ENCODE assay signal across 10 cellular contexts in genomic region chr16:56999409-57000270, GRCh38. TPM values are rescaled to one million over a fixed set of nuclear protein-coding genes. Genes with fewer than 3 reads are reported as not detected.
DNase-seq lines count a peak whose midpoint lies in the region; ATAC-seq, FAIRE-seq and TF ChIP-seq lines count a peak whose summit lies in the region.
"Had no signal": no experiment of that assay in that cellular context is flagged by ENCODE, and none has a peak within 500 bp of the region (broad histone marks: within the 10 kb centered on the region; RNA-seq: fewer than 3 reads in every experiment).

No MANE protein-coding gene starts in this region.

- H3K27ac ChIP-seq in keratinocyte (ENCODE audit: control insufficient read depth, insufficient read depth, low read length) (peak overlapping the region; percentile 69), tibial nerve (peak overlapping the region in 3 of 4 donors; percentile 55 to 73 (median 65))

- H4K20me1 ChIP-seq in keratinocyte (ENCODE audit: control insufficient read depth, extremely low read depth, insufficient read depth, low read length), result no peaks in the 10 kb centered on the region

- no peaks in the 10 kb centered on the region for H3K79me2 ChIP-seq in keratinocyte (ENCODE audit: control insufficient read depth, insufficient read depth, low read length)

- no peaks in the 10 kb centered on the region for H3K9me3 Mint-ChIP-seq in activated CD8-positive, alpha-beta memory T cell treated with anti-CD3 and anti-CD28 coated beads, Interleukin-2, amount 10 ng/mL, durations not matched to agents 7 days and 5 days (ENCODE audit: low read depth)
- peaks cover 2% of the 10 kb centered on the region for H3K9me3 Mint-ChIP-seq in activated CD4-positive, alpha-beta memory T cell treated with anti-CD3 and anti-CD28 coated beads for 36 hours

- H3K27me3 ChIP-seq in keratinocyte (ENCODE audit: control insufficient read depth, extremely low read depth, insufficient read depth, low read length) (no peaks in the 10 kb centered on the region), tibial nerve (no peaks in the 10 kb centered on the region)
- H3K27me3 ChIP-seq: pancreas had no signal

- dilution Hi-C loops in keratinocyte (cut with MboI; ENCODE audit: extremely low pct_ligation_motif_present, low sequenced_read_pairs), result no loop called here

- H3K4me1 ChIP-seq in keratinocyte (ENCODE audit: control insufficient read depth, extremely low read depth, insufficient read depth, low read length) (peaks cover 32% of the 10 kb centered on the region), tibial nerve (peaks cover 0 to 15% (median 5%) of the 10 kb centered on the region in 4 donors)
- H3K4me1 ChIP-seq: pancreas had no signal

- TF ChIP-seq CTCF in keratinocyte (optimal IDR thresholded peaks at IDR 0.05 in 1 of 3, IDR thresholded peaks at IDR 0.05 in 1 of 3, conservative IDR thresholded peaks at IDR 0.05 in 1 of 3; ENCODE audit: extremely low read depth in 1 of 3, insufficient read depth in 2 of 3, low read length in 3 of 3) (no peak), tibial nerve (IDR thresholded peaks at IDR 0.05) (no peak)

- H3K4me1 Mint-ChIP-seq in activated CD8-positive, alpha-beta memory T cell treated with anti-CD3 and anti-CD28 coated beads, Interleukin-2, amount 10 ng/mL, durations not matched to agents 7 days and 5 days, result peaks cover 92% of the 10 kb centered on the region
- H3K4me1 Mint-ChIP-seq in activated CD4-positive, alpha-beta memory T cell treated with anti-CD3 and anti-CD28 coated beads for 36 hours (ENCODE audit: low read depth), result peaks cover 94% of the 10 kb centered on the region

- H3K9ac ChIP-seq in keratinocyte (ENCODE audit: control insufficient read depth, extremely low read depth, insufficient read depth, low read length), result peak overlapping the region; percentile 44

- WGBS in tibial nerve, 2 donors, result 87 to 91% methylated on average over 11 of the region's 11 CpGs

- no peak for FAIRE-seq in keratinocyte (lab: Jason Lieb, UNC)
- FAIRE-seq: pancreas had no signal

- POLR2A ChIA-PET in activated CD4-positive, alpha-beta memory T cell treated with anti-CD3 and anti-CD28 coated beads for 36 hours (lab: Charles Lee), result interaction anchor here (1.0 to 2.8 kb wide), 9 partner anchors 10 to 58 kb away, joined by 3 to 29 read pairs (median 4); partner anchors contain the start of gene NLRC5

- peaks cover 40% of the 10 kb centered on the region for H3K36me3 Mint-ChIP-seq in activated CD8-positive, alpha-beta memory T cell treated with anti-CD3 and anti-CD28 coated beads, Interleukin-2, amount 10 ng/mL, durations not matched to agents 7 days and 5 days
- H3K36me3 Mint-ChIP-seq in activated CD4-positive, alpha-beta memory T cell treated with anti-CD3 and anti-CD28 coated beads for 36 hours, result peaks cover 45% of the 10 kb centered on the region

- H3K4me2 ChIP-seq in keratinocyte (ENCODE audit: control insufficient read depth, extremely low read depth, insufficient read depth, low read depth, low read length), result peak overlapping the region; percentile 29

- CTCF ChIA-PET in activated CD8-positive, alpha-beta memory T cell treated with anti-CD3 and anti-CD28 coated beads, Interleukin-2, amount 10 ng/mL, durations not matched to agents 7 days and 5 days (lab: Charles Lee), result interaction anchor here (0.6 to 3.0 kb wide), 8 partner anchors 7 to 93 kb away, joined by 3 to 14 read pairs (median 4); partner anchors contain the start of genes CPNE2 and NLRC5
- CTCF ChIA-PET in activated CD4-positive, alpha-beta memory T cell treated with anti-CD3 and anti-CD28 coated beads for 36 hours (lab: Charles Lee), result interaction anchor here (0.8 to 1.9 kb wide), 7 partner anchors 11 to 85 kb away, joined by 3 to 14 read pairs (median 6); partner anchors contain the start of gene NLRC5

- DNase-seq in activated CD8-positive, alpha-beta memory T cell treated with anti-CD3 and anti-CD28 coated beads, Interleukin-2, amount 10 ng/mL, durations not matched to agents 7 days and 5 days, result no peak
- no peak for DNase-seq in activated CD8-positive, alpha-beta memory T cell treated with anti-CD3 and anti-CD28 coated beads, Interleukin-2, amount 50 U/mL, for 48 hours
- peak; percentile 61 for DNase-seq in activated CD4-positive, alpha-beta memory T cell treated with anti-CD3 and anti-CD28 coated beads for 36 hours
- DNase-seq in keratinocyte (ENCODE audit: low read depth, low spot score), result no peak
- DNase-seq in tibial nerve (ENCODE audit: low spot score in 2 of 2), result no peak
- DNase-seq in NCI-H2029 (lab: John Stamatoyannopoulos, UW), result no peak
- DNase-seq in NCI-H82 (lab: John Stamatoyannopoulos, UW), result no peak
- DNase-seq: pancreas, RPMI8226 had no signal

- no peaks in the 10 kb centered on the region for H3K36me3 ChIP-seq in keratinocyte (ENCODE audit: control insufficient read depth in 2 of 2, extremely low read depth in 1 of 2, insufficient read depth in 2 of 2, low read length in 2 of 2)
- peaks cover 0 to 6% (median 0%) of the 10 kb centered on the region in 3 donors for H3K36me3 ChIP-seq in tibial nerve
- H3K36me3 ChIP-seq: pancreas had no signal

- intact Hi-C loops in activated CD4-positive, alpha-beta memory T cell treated with anti-CD3 and anti-CD28 coated beads for 36 hours (cut with micrococcal nuclease), result loop anchor here (1.0 kb wide), 3 partner anchors 8 to 42 kb away; no protein-coding TSS in a partner anchor

- H3K9me3 ChIP-seq in keratinocyte (ENCODE audit: control insufficient read depth, low read depth, low read length), result no peaks in the 10 kb centered on the region
- no peaks in the 10 kb centered on the region for H3K9me3 ChIP-seq in tibial nerve
- H3K9me3 ChIP-seq: pancreas had no signal

- no peak for TF ChIP-seq EP300 in tibial nerve (IDR thresholded peaks at IDR 0.05)

- peak overlapping the region; percentile 51 for H3K4me3 Mint-ChIP-seq in activated CD8-positive, alpha-beta memory T cell treated with anti-CD3 and anti-CD28 coated beads, Interleukin-2, amount 10 ng/mL, durations not matched to agents 7 days and 5 days
- H3K4me3 Mint-ChIP-seq in activated CD4-positive, alpha-beta memory T cell treated with anti-CD3 and anti-CD28 coated beads for 36 hours, result peak overlapping the region; percentile 64

- H3K27me3 Mint-ChIP-seq in activated CD8-positive, alpha-beta memory T cell treated with anti-CD3 and anti-CD28 coated beads, Interleukin-2, amount 10 ng/mL, durations not matched to agents 7 days and 5 days, result no peaks in the 10 kb centered on the region
- no peaks in the 10 kb centered on the region for H3K27me3 Mint-ChIP-seq in activated CD4-positive, alpha-beta memory T cell treated with anti-CD3 and anti-CD28 coated beads for 36 hours

- H2AFZ ChIP-seq in keratinocyte (ENCODE audit: control insufficient read depth, low read length), result peak overlapping the region; percentile 10

- peak; percentile 22 for ATAC-seq in activated CD8-positive, alpha-beta memory T cell treated with anti-CD3 and anti-CD28 coated beads, Interleukin-2, amount 10 ng/mL, durations not matched to agents 7 days and 5 days
- ATAC-seq in GM21390 (IDR thresholded peaks at IDR 0.05; ENCODE audit: unreplicated experiment), result no peak

- peak overlapping the region; percentile 95 for H3K27ac Mint-ChIP-seq in activated CD8-positive, alpha-beta memory T cell treated with anti-CD3 and anti-CD28 coated beads, Interleukin-2, amount 10 ng/mL, durations not matched to agents 7 days and 5 days
- peak overlapping the region; percentile 99 for H3K27ac Mint-ChIP-seq in activated CD4-positive, alpha-beta memory T cell treated with anti-CD3 and anti-CD28 coated beads for 36 hours

- no peak for TF ChIP-seq POLR2A in tibial nerve (IDR thresholded peaks at IDR 0.05)

- H3K9me1 ChIP-seq in keratinocyte (ENCODE audit: control insufficient read depth, extremely low read depth, insufficient read depth, low read length), result peaks cover 3% of the 10 kb centered on the region

- H3K4me3 ChIP-seq in keratinocyte (ENCODE audit: control insufficient read depth in 2 of 3, extremely low read depth in 1 of 3, insufficient read depth in 2 of 3, low read depth in 1 of 3, low read length in 3 of 3), result no peak overlapping the region
- no peak overlapping the region for H3K4me3 ChIP-seq in tibial nerve
- H3K4me3 ChIP-seq: pancreas had no signal

RNA-seq across cellular contexts. Expression of gene NLRC5, which starts 10.3 kb away (rescaled TPM):
- 100 to 1,000 TPM; 156 to 287 TPM for total RNA-seq in activated CD8-positive, alpha-beta memory T cell treated with anti-CD3 and anti-CD28 coated beads, Interleukin-2, amount 10 ng/mL, durations not matched to agents 7 days and 5 days
- 100 to 1,000 TPM; 151 to 167 TPM for total RNA-seq in activated CD4-positive, alpha-beta memory T cell treated with anti-CD3 and anti-CD28 coated beads for 36 hours
- 7.7 to 10.7 TPM (median 7.8 TPM) in 3 replicates for polyA plus RNA-seq in keratinocyte
- 5.9 TPM for polyA plus RNA-seq in keratinocyte (2011; ENCODE audit: low read depth)
- polyA plus RNA-seq in keratinocyte (2011; cell fraction: cytosol; rRNA removed), result 4.6 and 5.2 TPM in 2 replicates
- polyA plus RNA-seq in keratinocyte (2011; cell fraction: nucleus; rRNA removed), result 25.7 and 36.9 TPM in 2 replicates
- 6.5 and 8.1 TPM in 2 replicates for polyA plus RNA-seq in keratinocyte (2012; ENCODE audit: low replicate concordance)
- 20.3 to 37.4 TPM (median 28.2 TPM) in 3 replicates for polyA minus RNA-seq in keratinocyte
- 6.9 TPM for polyA minus RNA-seq in keratinocyte (2011; cell fraction: cytosol; rRNA and poly(A)+ RNA removed)
- polyA minus RNA-seq in keratinocyte (2011; cell fraction: nucleus; rRNA and poly(A)+ RNA removed), result 24.4 and 31.2 TPM in 2 replicates
- total RNA-seq in tibial nerve, result 10 to 100 TPM; 32.4 to 57.9 (median 37.1) TPM

RNA-seq across cellular contexts. Expression of gene CETP, which starts 37.9 kb away (rescaled TPM):
- not detected for total RNA-seq in activated CD8-positive, alpha-beta memory T cell treated with anti-CD3 and anti-CD28 coated beads, Interleukin-2, amount 10 ng/mL, durations not matched to agents 7 days and 5 days
- total RNA-seq in activated CD4-positive, alpha-beta memory T cell treated with anti-CD3 and anti-CD28 coated beads for 36 hours, result not detected
- polyA plus RNA-seq in keratinocyte, result not detected in 3 replicates
- not detected for polyA plus RNA-seq in keratinocyte (2011; ENCODE audit: low read depth)
- polyA plus RNA-seq in keratinocyte (2011; cell fraction: cytosol; rRNA removed), result not detected in 2 replicates
- polyA plus RNA-seq in keratinocyte (2011; cell fraction: nucleus; rRNA removed), result not detected in 2 replicates
- polyA plus RNA-seq in keratinocyte (2012; ENCODE audit: low replicate concordance), result not detected in 2 replicates
- not detected in 3 replicates for polyA minus RNA-seq in keratinocyte
- not detected for polyA minus RNA-seq in keratinocyte (2011; cell fraction: cytosol; rRNA and poly(A)+ RNA removed)
- not detected in 2 replicates for polyA minus RNA-seq in keratinocyte (2011; cell fraction: nucleus; rRNA and poly(A)+ RNA removed)
- total RNA-seq in tibial nerve, result not detected
